8 cellular contexts compared by ENCODE assay signal in genomic region chr10:30348378-30348776, GRCh38. TPM values are rescaled to one million over a fixed set of nuclear protein-coding genes. Genes with fewer than 3 reads are reported as not detected.
DNase-seq lines count a peak whose midpoint lies in the region; ATAC-seq and TF ChIP-seq lines count a peak whose summit lies in the region.

No MANE protein-coding gene starts in this region.

- no peaks in the 10 kb centered on the region for H3K9me3 ChIP-seq in mesodermal cell (ENCODE audit: control insufficient read depth, low read length)

- in situ Hi-C loops in astrocyte of the spinal cord (cut with HindIII; ENCODE audit: low sequenced_read_pairs): no loop called here

- peaks cover 13% of the 10 kb centered on the region for H3K36me3 ChIP-seq in mesodermal cell (ENCODE audit: control insufficient read depth, insufficient read depth, low read length)

- ATAC-seq in GM18505 (IDR thresholded peaks at IDR 0.05; ENCODE audit: unreplicated experiment): peak; percentile 2
- peak; percentile 22 for ATAC-seq in HG02973 (IDR thresholded peaks at IDR 0.05; ENCODE audit: unreplicated experiment)

- DNase-seq in astrocyte of the spinal cord (ENCODE audit: low read depth, low spot score) (peak; percentile 41), NCI-H2171 treated with DMSO at 0.1 percent for 48 hours (lab: John Stamatoyannopoulos, UW) (no peak), NCI-H187 (lab: John Stamatoyannopoulos, UW) (no peak), islet precursor cell (no peak), KG1 (lab: John Stamatoyannopoulos, UW) (no peak)

- H3K27ac ChIP-seq in mesodermal cell (ENCODE audit: low read depth, low read length, severe bottlenecking): peak overlapping the region; percentile 77

- TF ChIP-seq CTCF in astrocyte of the spinal cord (IDR thresholded peaks at IDR 0.05; ENCODE audit: low read depth, low read length): no peak

- 0 to 2% methylated on average over 8 of the region's 9 CpGs for WGBS in mesodermal cell (ENCODE audit: insufficient coverage in 2 of 2), 2 experiments

- no peak for TF ChIP-seq POLR2A in GM18505 (IDR thresholded peaks at IDR 0.05; ENCODE audit: borderline replicate concordance, extremely low read depth, insufficient read depth, insufficient read length)

- peaks cover 3% of the 10 kb centered on the region for H3K4me1 ChIP-seq in mesodermal cell (ENCODE audit: control insufficient read depth, insufficient read depth, low read length, poor library complexity, severe bottlenecking)

- peak overlapping the region; percentile 98 for H3K4me3 ChIP-seq in astrocyte of the spinal cord (ENCODE audit: low read depth, low read length)
- peak overlapping the region; percentile 85 for H3K4me3 ChIP-seq in mesodermal cell (ENCODE audit: extremely low read depth, insufficient read depth, low read length, poor library complexity, severe bottlenecking)

RNA-seq across cellular contexts. Expression of gene MTPAP, which starts 0.7 kb away (rescaled TPM):
- 15.2 TPM for polyA plus RNA-seq in mesodermal cell (2013, experiment 1 of 2)
- 13.5 TPM for polyA plus RNA-seq in mesodermal cell (2013, experiment 2 of 2)
